ENCODE assay signal across 8 cellular contexts in genomic region chr3:171028025-171028778, GRCh38. TPM values are rescaled to one million over a fixed set of nuclear protein-coding genes. Genes with fewer than 3 reads are reported as not detected.
DNase-seq lines count a peak whose midpoint lies in the region; ATAC-seq and TF ChIP-seq lines count a peak whose summit lies in the region.

No MANE protein-coding gene starts in this region.

- ATAC-seq in GM19463 (IDR thresholded peaks at IDR 0.05; ENCODE audit: unreplicated experiment) (peak; percentile 79), GM19328 (IDR thresholded peaks at IDR 0.05; ENCODE audit: unreplicated experiment) (no peak)

- peak overlapping the region; percentile 89 for H2AFZ ChIP-seq in ACC112 (ENCODE audit: low read length, unreplicated experiment)

- H3K4me1 ChIP-seq in ACC112 (ENCODE audit: control insufficient read depth, insufficient read depth, low read length, unreplicated experiment) (peaks cover 22% of the 10 kb centered on the region), Peyer's patch (no peaks in the 10 kb centered on the region), iPS-15b (ENCODE audit: control insufficient read depth, insufficient read depth, low read length) (peaks cover 4% of the 10 kb centered on the region), skeletal muscle tissue (ENCODE audit: control insufficient read depth in 3 of 3, insufficient read depth in 3 of 3, low read length in 3 of 3) (peaks cover 10 to 14% (median 11%) of the 10 kb centered on the region in 3 donors)

- H3K4me3 ChIP-seq in ACC112 (ENCODE audit: low read depth, low read length) (peak overlapping the region; percentile 64), Peyer's patch (peak overlapping the region in 2 of 4 donors; percentile 41 to 43), iPS-15b (ENCODE audit: low read depth, low read length) (peak overlapping the region; percentile 50), skeletal muscle tissue (ENCODE audit: low read length in 3 of 3) (peak overlapping the region; percentile 69 to 73 (median 72))

- peak overlapping the region; percentile 93 for H3K27ac ChIP-seq in ACC112 (ENCODE audit: low read depth, low read length)
- H3K27ac ChIP-seq in Peyer's patch, result peak overlapping the region in 2 of 4 donors; percentile 64 to 83
- H3K27ac ChIP-seq in skeletal muscle tissue (ENCODE audit: low read depth, low read length), result no peak overlapping the region

- no peak for TF ChIP-seq POLR2A in Peyer's patch (IDR thresholded peaks at IDR 0.05)

- H3K27me3 ChIP-seq in ACC112 (ENCODE audit: insufficient read depth, low read length), result no peaks in the 10 kb centered on the region
- no peaks in the 10 kb centered on the region for H3K27me3 ChIP-seq in Peyer's patch
- peaks cover 36% of the 10 kb centered on the region for H3K27me3 ChIP-seq in iPS-15b (ENCODE audit: control insufficient read depth, insufficient read depth, low read length)
- peaks cover 0 to 8% (median 0%) of the 10 kb centered on the region in 3 donors for H3K27me3 ChIP-seq in skeletal muscle tissue (ENCODE audit: control insufficient read depth in 3 of 3, insufficient read depth in 3 of 3, low read length in 3 of 3)

- peak in 2 of 3 donors; percentile 79 to 80 for DNase-seq in Peyer's patch
- DNase-seq in astrocyte of the hippocampus (ENCODE audit: low read depth, low spot score), result peak; percentile 96
- no peak for DNase-seq in RPMI8226

- no peaks in the 10 kb centered on the region for H3K79me2 ChIP-seq in ACC112 (ENCODE audit: control insufficient read depth, insufficient read depth, low read length, unreplicated experiment)

- H3K9me3 ChIP-seq in Peyer's patch (no peaks in the 10 kb centered on the region), iPS-15b (ENCODE audit: control insufficient read depth, insufficient read depth, low read length) (no peaks in the 10 kb centered on the region), skeletal muscle tissue (ENCODE audit: control insufficient read depth in 3 of 3, low read length in 3 of 3) (no peaks in the 10 kb centered on the region)

- no peaks in the 10 kb centered on the region for H3K36me3 ChIP-seq in ACC112 (ENCODE audit: insufficient read depth, low read length)
- H3K36me3 ChIP-seq in Peyer's patch, result no peaks in the 10 kb centered on the region
- no peaks in the 10 kb centered on the region for H3K36me3 ChIP-seq in iPS-15b (ENCODE audit: control insufficient read depth, insufficient read depth, low read length)
- H3K36me3 ChIP-seq in skeletal muscle tissue (ENCODE audit: control insufficient read depth in 3 of 3, insufficient read depth in 3 of 3, low read length in 3 of 3), result no peaks in the 10 kb centered on the region

- TF ChIP-seq CTCF in Peyer's patch (IDR thresholded peaks at IDR 0.05), result no peak

- H3K9ac ChIP-seq in iPS-15b (ENCODE audit: low read depth, low read length), result no peak overlapping the region
- peak overlapping the region; percentile 41 to 57 (median 52) for H3K9ac ChIP-seq in skeletal muscle tissue (ENCODE audit: low read depth in 1 of 3, low read length in 3 of 3)

RNA-seq across cellular contexts. Expression of gene SLC2A2, which starts 1.7 kb away (rescaled TPM):
- total RNA-seq in Peyer's patch (100 to 1,000 TPM in 2 of 4 donors, 10 to 100 TPM in 1, 1 to 10 TPM in 1; 2.5 to 115 (median 92.7) TPM), skeletal muscle tissue (not detected)
